In genomic region chr11:45304111-45304991, GRCh38 we compare ENCODE assay signal across 20 cellular contexts. TPM values are rescaled to one million over a fixed set of nuclear protein-coding genes. Genes with fewer than 3 reads are reported as not detected.
A peak's percentile ranks its signal among the peaks of the same experiment; 100 is the strongest.
DNase-seq lines count a peak whose midpoint lies in the region; ATAC-seq and TF ChIP-seq lines count a peak whose summit lies in the region.
"Had no signal": no experiment of that assay in that cellular context is flagged by ENCODE, and none has a peak within 500 bp of the region (broad histone marks: within the 10 kb centered on the region; RNA-seq: fewer than 3 reads in every experiment).

No MANE protein-coding gene starts in this region.

- no peak overlapping the region for H3K4me3 Mint-ChIP-seq in neural progenitor cell
- H3K4me3 Mint-ChIP-seq: CD4-positive, alpha-beta T cell; IgD-negative memory B cell had no signal

- H3F3A ChIP-seq in neural progenitor cell (ENCODE audit: low read depth), result no peaks in the 10 kb centered on the region

- H3K4me3 ChIP-seq in upper lobe of left lung (no peak overlapping the region), neural progenitor cell (no peak overlapping the region)
- H3K4me3 ChIP-seq: A549, SJSA1 had no signal

- no peaks in the 10 kb centered on the region for H3K4me1 Mint-ChIP-seq in neural progenitor cell

- H3K27me3 ChIP-seq in upper lobe of left lung (no peaks in the 10 kb centered on the region), neural progenitor cell (no peaks in the 10 kb centered on the region)

- no peaks in the 10 kb centered on the region for H3K36me3 Mint-ChIP-seq in neural progenitor cell
- H3K36me3 Mint-ChIP-seq: IgD-negative memory B cell had no signal

- TF ChIP-seq POLR2A in upper lobe of left lung (IDR thresholded peaks at IDR 0.05), result no peak

- H4K20me1 ChIP-seq in neural progenitor cell (ENCODE audit: low read depth), result no peaks in the 10 kb centered on the region

- H3K27ac Mint-ChIP-seq in neural progenitor cell, result no peak overlapping the region
- H3K27ac Mint-ChIP-seq: CD4-positive, alpha-beta T cell; IgD-negative memory B cell had no signal

- peaks cover 11% of the 10 kb centered on the region for H3K27me3 Mint-ChIP-seq in neural progenitor cell (ENCODE audit: insufficient read depth, low read depth)

- ATAC-seq in HG02798 (IDR thresholded peaks at IDR 0.05; ENCODE audit: poor library complexity, unreplicated experiment) (peak; percentile 66), upper lobe of left lung (ENCODE audit: low FRiP score in 2 of 2) (no peak)
- ATAC-seq: A549 had no signal

- TF ChIP-seq EP300 in upper lobe of left lung (IDR thresholded peaks at IDR 0.05), result no peak

- no peaks in the 10 kb centered on the region for H3K79me2 ChIP-seq in neural progenitor cell (ENCODE audit: low read depth)

- H3K9me3 Mint-ChIP-seq in neural progenitor cell, result no peaks in the 10 kb centered on the region
- H3K9me3 Mint-ChIP-seq: CD4-positive, alpha-beta T cell; IgD-negative memory B cell had no signal

- H3K4me1 ChIP-seq in upper lobe of left lung, result peaks cover 0 to 3% (median 0%) of the 10 kb centered on the region in 4 donors
- no peaks in the 10 kb centered on the region for H3K4me1 ChIP-seq in neural progenitor cell
- H3K4me1 ChIP-seq: SJSA1 had no signal

- H3K27ac ChIP-seq in upper lobe of left lung (no peak overlapping the region), neural progenitor cell (no peak overlapping the region)
- H3K27ac ChIP-seq: A549, HL-60, SJSA1 had no signal

- TF ChIP-seq CTCF in upper lobe of left lung (IDR thresholded peaks at IDR 0.05), result no peak
- TF ChIP-seq CTCF in neural progenitor cell (IDR thresholded peaks at IDR 0.05), result no peak

- no peaks in the 10 kb centered on the region for H3K36me3 ChIP-seq in upper lobe of left lung
- no peaks in the 10 kb centered on the region for H3K36me3 ChIP-seq in neural progenitor cell
- H3K36me3 ChIP-seq: SJSA1 had no signal

- H3K4me2 ChIP-seq in neural progenitor cell, result no peak overlapping the region
- H3K4me2 ChIP-seq: A549 had no signal

- 89 to 93% methylated on average over 7 to 15 of the region's 15 CpGs for WGBS in upper lobe of left lung, 2 donors

- no peak overlapping the region for H3K9ac ChIP-seq in neural progenitor cell

- no peak overlapping the region for H2AFZ ChIP-seq in neural progenitor cell (replicated peaks)

- H3K9me3 ChIP-seq in upper lobe of left lung, result no peaks in the 10 kb centered on the region
- no peaks in the 10 kb centered on the region for H3K9me3 ChIP-seq in neural progenitor cell (ENCODE audit: low read depth)
- H3K9me3 ChIP-seq: A549, SJSA1 had no signal

- DNase-seq in activated effector memory CD4-positive, alpha-beta T cell treated with anti-CD3 and anti-CD28 coated beads, Interleukin-2, amount 50 U/mL, for 16 hours, result peak; percentile 50
- DNase-seq in activated effector memory CD4-positive, alpha-beta T cell treated with Interleukin-2 at 50 U/mL for 16 hours, result no peak
- DNase-seq in islet precursor cell, result peak; percentile 38
- no peak for DNase-seq in HUDEP-2 (lab: John Stamatoyannopoulos, UW; ENCODE audit: unreplicated experiment in 76 of 76)
- no peak for DNase-seq in upper lobe of left lung
- DNase-seq in neural progenitor cell (ENCODE audit: low spot score), result no peak
- DNase-seq: CD4-positive, alpha-beta T cell; GF-D8; Karpas-422; NCI-H1048; NCI-H1436 treated with DMSO at 0.1 percent for 48 hours; NCI-H2029; NCI-H345; NCI-H524 treated with DMSO at 0.1 percent for 48 hours had no signal

RNA-seq across cellular contexts. Expression of gene SYT13, which starts 18.2 kb away (rescaled TPM):
- total RNA-seq in upper lobe of left lung (under 1 TPM in 3 of 6 donors, not detected in 3; 0.11 to 0.78 (median 0.30) TPM), neural progenitor cell (ENCODE audit: low replicate concordance) (8.6 and 9.0 TPM in 2 replicates)
- total RNA-seq: CD4-positive, alpha-beta T cell; MCF 10A; SJSA1 had no signal

Comparison
In these comparisons a context has a peak if more than half of its experiments do, and no peak if none do; other contexts are left out.
1. DNase-seq: peak in activated effector memory CD4-positive, alpha-beta T cell treated with anti-CD3 and anti-CD28 coated beads, Interleukin-2, amount 50 U/mL, for 16 hours (single experiment) and islet precursor cell (single experiment); none in activated effector memory CD4-positive, alpha-beta T cell treated with Interleukin-2 at 50 U/mL for 16 hours (single experiment), HUDEP-2 (0 of 76), upper lobe of left lung (0 of 2) and neural progenitor cell (single experiment).